In the genomic region with DNA sequence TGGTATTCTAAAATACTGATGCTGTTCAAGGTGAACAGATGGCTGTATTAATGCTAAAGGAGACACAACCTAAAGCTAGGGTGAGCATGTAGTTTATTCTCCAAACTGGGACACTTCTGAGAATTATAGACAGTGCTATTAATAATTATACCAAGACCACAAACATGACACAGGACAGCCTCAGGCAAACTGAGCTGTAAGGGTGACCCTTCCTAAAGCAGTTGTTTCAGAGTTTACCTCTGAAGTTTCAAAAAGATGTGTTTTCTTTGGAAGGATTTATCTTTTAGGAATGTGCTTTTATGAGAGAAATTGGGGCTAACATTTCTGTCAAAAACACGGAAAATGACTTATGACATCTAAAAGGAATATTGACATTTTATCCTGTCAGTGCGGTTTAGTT, we compare ENCODE assay signal across 16 cellular contexts.
DNase-seq lines count a peak whose midpoint lies in the region; ATAC-seq, FAIRE-seq and TF ChIP-seq lines count a peak whose summit lies in the region.
"Had no signal": no experiment of that assay in that cellular context is flagged by ENCODE, and none has a peak within 500 bp of the region (broad histone marks: within the 10 kb centered on the region; RNA-seq: fewer than 3 reads in every experiment).

No MANE protein-coding gene starts in this region.

- H3K4me1 ChIP-seq in ACC112 (ENCODE audit: control insufficient read depth, insufficient read depth, low read length, unreplicated experiment) (peaks cover 36% of the 10 kb centered on the region), astrocyte (ENCODE audit: insufficient read depth, low read length) (peaks cover 30% of the 10 kb centered on the region), thyroid gland (no peaks in the 10 kb centered on the region)

- WGBS in thyroid gland, 2 donors, result 92 to 97% methylated on average over 2 of the region's 2 CpGs

- H3K9me3 Mint-ChIP-seq in astrocyte (ENCODE audit: unreplicated experiment) (no peaks in the 10 kb centered on the region), nephron (peaks cover 11% of the 10 kb centered on the region)
- H3K9me3 Mint-ChIP-seq in activated naive CD4-positive, alpha-beta T cell treated with anti-CD3 and anti-CD28 coated beads for 36 hours, result no peaks in the 10 kb centered on the region
- H3K9me3 Mint-ChIP-seq in stimulated activated naive CD8-positive, alpha-beta T cell treated with anti-CD3 and anti-CD28 coated beads, Interleukin-15, amount 100 ng/mL, for 72 hours, result no peaks in the 10 kb centered on the region
- H3K9me3 Mint-ChIP-seq: H9 had no signal

- H3K27ac ChIP-seq in ACC112 (ENCODE audit: low read depth, low read length) (peak overlapping the region; percentile 37; the same call in 1 of the 2 replicates), astrocyte (ENCODE audit: low read depth, low read length) (no peak overlapping the region), thyroid gland (no peak overlapping the region)
- H3K27ac ChIP-seq: C4-2B had no signal

- ATAC-seq in GM21723 (IDR thresholded peaks at IDR 0.05; ENCODE audit: unreplicated experiment), result no peak
- ATAC-seq in stimulated activated naive CD8-positive, alpha-beta T cell treated with anti-CD3 and anti-CD28 coated beads, Interleukin-15, amount 100 ng/mL, for 72 hours, result no peak

- H3K79me2 ChIP-seq in ACC112 (ENCODE audit: control insufficient read depth, insufficient read depth, low read length, unreplicated experiment), result peaks cover 13% of the 10 kb centered on the region
- H3K79me2 ChIP-seq in astrocyte (ENCODE audit: insufficient read depth, low read length), result peaks cover 12% of the 10 kb centered on the region

- H2AFZ ChIP-seq in ACC112 (ENCODE audit: low read length, unreplicated experiment), result no peak overlapping the region
- H2AFZ ChIP-seq in astrocyte (ENCODE audit: low read depth, low read length), result no peak overlapping the region

- 0 out of 2 replicates have a peak overlapping the region, but pooled peaks have one; percentile 3 for H3K4me3 ChIP-seq in ACC112 (ENCODE audit: low read depth, low read length)
- no peak overlapping the region for H3K4me3 ChIP-seq in astrocyte (ENCODE audit: insufficient read depth, low read depth, low read length)
- H3K4me3 ChIP-seq in thyroid gland (replicated peaks in 1 of 3), result no peak overlapping the region

- intact Hi-C loops in activated naive CD4-positive, alpha-beta T cell treated with anti-CD3 and anti-CD28 coated beads for 36 hours (cut with micrococcal nuclease), result loop anchor here (5.0 kb wide), 3 partner anchors 123 to 1213 kb away; no protein-coding TSS in a partner anchor
- intact Hi-C loops in thyroid gland (cut with DNase I), result no loop called here

- H3K27ac Mint-ChIP-seq in astrocyte (ENCODE audit: unreplicated experiment), result no peak overlapping the region
- peak overlapping the region in 2 of 3 experiments; percentile 22 to 65 for H3K27ac Mint-ChIP-seq in nephron
- H3K27ac Mint-ChIP-seq in activated naive CD4-positive, alpha-beta T cell treated with anti-CD3 and anti-CD28 coated beads for 36 hours, result no peak overlapping the region
- H3K27ac Mint-ChIP-seq in stimulated activated naive CD8-positive, alpha-beta T cell treated with anti-CD3 and anti-CD28 coated beads, Interleukin-15, amount 100 ng/mL, for 72 hours, result no peak overlapping the region
- H3K27ac Mint-ChIP-seq: H9 had no signal

- CTCF ChIA-PET in activated naive CD4-positive, alpha-beta T cell treated with anti-CD3 and anti-CD28 coated beads for 36 hours (lab: Charles Lee), result interaction anchor here (0.7 to 3.2 kb wide), 3 partner anchors 9 to 10 kb away, joined by 4 to 12 read pairs (median 7); no protein-coding TSS in a partner anchor

- no peak for TF ChIP-seq CTCF in astrocyte (IDR thresholded peaks at IDR 0.05; ENCODE audit: insufficient read depth, low read depth, low read length)
- no peak for TF ChIP-seq CTCF in nephron (IDR thresholded peaks at IDR 0.05; ENCODE audit: unreplicated experiment in 3 of 3)
- no peak for TF ChIP-seq CTCF in thyroid gland (IDR thresholded peaks at IDR 0.05)

- no peak for TF ChIP-seq POLR2A in thyroid gland (IDR thresholded peaks at IDR 0.05)

- H3K9me3 ChIP-seq in astrocyte (ENCODE audit: insufficient read depth, low read depth, low read length) (no peaks in the 10 kb centered on the region), thyroid gland (no peaks in the 10 kb centered on the region)

- FAIRE-seq in astrocyte (lab: Jason Lieb, UNC), result no peak
- FAIRE-seq: A204.1 had no signal

- no peaks in the 10 kb centered on the region for H3K27me3 Mint-ChIP-seq in astrocyte (ENCODE audit: low read depth, unreplicated experiment)
- H3K27me3 Mint-ChIP-seq in nephron (ENCODE audit: low read depth), result no peaks in the 10 kb centered on the region
- H3K27me3 Mint-ChIP-seq in activated naive CD4-positive, alpha-beta T cell treated with anti-CD3 and anti-CD28 coated beads for 36 hours (ENCODE audit: low read depth), result no peaks in the 10 kb centered on the region
- no peaks in the 10 kb centered on the region for H3K27me3 Mint-ChIP-seq in stimulated activated naive CD8-positive, alpha-beta T cell treated with anti-CD3 and anti-CD28 coated beads, Interleukin-15, amount 100 ng/mL, for 72 hours

- H3K4me1 Mint-ChIP-seq in astrocyte (ENCODE audit: low read depth, unreplicated experiment) (peaks cover 25% of the 10 kb centered on the region), nephron (peaks cover 9% of the 10 kb centered on the region)
- H3K4me1 Mint-ChIP-seq in activated naive CD4-positive, alpha-beta T cell treated with anti-CD3 and anti-CD28 coated beads for 36 hours (ENCODE audit: low read depth), result no peaks in the 10 kb centered on the region
- no peaks in the 10 kb centered on the region for H3K4me1 Mint-ChIP-seq in stimulated activated naive CD8-positive, alpha-beta T cell treated with anti-CD3 and anti-CD28 coated beads, Interleukin-15, amount 100 ng/mL, for 72 hours

- H3K9ac ChIP-seq in astrocyte (ENCODE audit: low read length), result no peak overlapping the region

- H3K36me3 ChIP-seq in ACC112 (ENCODE audit: insufficient read depth, low read length), result no peaks in the 10 kb centered on the region
- H3K36me3 ChIP-seq in astrocyte (ENCODE audit: insufficient read depth, low read length), result no peaks in the 10 kb centered on the region
- H3K36me3 ChIP-seq in thyroid gland, result no peaks in the 10 kb centered on the region

- peaks cover 20% of the 10 kb centered on the region for H4K20me1 ChIP-seq in astrocyte (ENCODE audit: insufficient read depth, low read length)

- H3K4me2 ChIP-seq in astrocyte (ENCODE audit: low read length), result peak overlapping the region; percentile 71

- no peaks in the 10 kb centered on the region for H3K27me3 ChIP-seq in ACC112 (ENCODE audit: insufficient read depth, low read length)
- H3K27me3 ChIP-seq in astrocyte (ENCODE audit: insufficient read depth, low read length), result no peaks in the 10 kb centered on the region
- no peaks in the 10 kb centered on the region for H3K27me3 ChIP-seq in thyroid gland

- H3K4me3 Mint-ChIP-seq in astrocyte (ENCODE audit: unreplicated experiment), result no peak overlapping the region
- no peak overlapping the region for H3K4me3 Mint-ChIP-seq in nephron
- H3K4me3 Mint-ChIP-seq in activated naive CD4-positive, alpha-beta T cell treated with anti-CD3 and anti-CD28 coated beads for 36 hours, result no peak overlapping the region
- H3K4me3 Mint-ChIP-seq in stimulated activated naive CD8-positive, alpha-beta T cell treated with anti-CD3 and anti-CD28 coated beads, Interleukin-15, amount 100 ng/mL, for 72 hours, result no peak overlapping the region
- H3K4me3 Mint-ChIP-seq: H9 had no signal

- peak; percentile 84 for DNase-seq in M059J (ENCODE audit: low read depth)
- DNase-seq in astrocyte (ENCODE audit: low read depth), result no peak
- no peak for DNase-seq in activated naive CD4-positive, alpha-beta T cell treated with anti-CD3 and anti-CD28 coated beads for 36 hours
- no peak for DNase-seq in stimulated activated naive CD8-positive, alpha-beta T cell treated with anti-CD3 and anti-CD28 coated beads, Interleukin-15, amount 100 ng/mL, for 72 hours
- DNase-seq in thyroid gland, result no peak
- DNase-seq: DMS 273 treated with DMSO at 0.1 percent for 48 hours, H9, Kasumi-1, NCI-H187, NCI-H526 treated with DMSO at 0.1 percent for 48 hours, RPMI8226 had no signal

- H3K36me3 Mint-ChIP-seq in astrocyte (ENCODE audit: low read depth, unreplicated experiment) (peaks cover 6% of the 10 kb centered on the region), nephron (ENCODE audit: low read depth) (peaks cover 13% of the 10 kb centered on the region)
- H3K36me3 Mint-ChIP-seq in activated naive CD4-positive, alpha-beta T cell treated with anti-CD3 and anti-CD28 coated beads for 36 hours (ENCODE audit: low read depth), result no peaks in the 10 kb centered on the region

Comparison
In these comparisons a context has a peak if more than half of its experiments do, and no peak if none do; other contexts are left out.
1. H3K27ac Mint-ChIP-seq: peak in nephron (2 of 3); none in astrocyte (single experiment), activated naive CD4-positive, alpha-beta T cell treated with anti-CD3 and anti-CD28 coated beads for 36 hours (single experiment) and stimulated activated naive CD8-positive, alpha-beta T cell treated with anti-CD3 and anti-CD28 coated beads, Interleukin-15, amount 100 ng/mL, for 72 hours (0 of 2).